15 cellular contexts compared by ENCODE assay signal in genomic region chr12:1546931-1547640, GRCh38. TPM values are rescaled to one million over a fixed set of nuclear protein-coding genes. Genes with fewer than 3 reads are reported as not detected.
A peak's percentile ranks its signal among the peaks of the same experiment; 100 is the strongest.
DNase-seq lines count a peak whose midpoint lies in the region; ATAC-seq and TF ChIP-seq lines count a peak whose summit lies in the region.
"Had no signal": no experiment of that assay in that cellular context is flagged by ENCODE, and none has a peak within 500 bp of the region (broad histone marks: within the 10 kb centered on the region; RNA-seq: fewer than 3 reads in every experiment).

No MANE protein-coding gene starts in this region.

- no peaks in the 10 kb centered on the region for H3K9me3 Mint-ChIP-seq in HFFc6
- H3K9me3 Mint-ChIP-seq in osteocyte (ENCODE audit: unreplicated experiment) = no peaks in the 10 kb centered on the region
- H3K9me3 Mint-ChIP-seq in stimulated activated naive CD8-positive, alpha-beta T cell treated with anti-CD3 and anti-CD28 coated beads, Interleukin-15, amount 100 ng/mL, for 72 hours = peaks cover 0 to 14% of the 10 kb centered on the region in 2 donors
- H3K9me3 Mint-ChIP-seq: CD8-positive, alpha-beta memory T cell had no signal

- H3K9ac ChIP-seq in OCI-LY1 (ENCODE audit: low read length) = peak overlapping the region; percentile 16; the same call in 1 of the 2 replicates
- H3K9ac ChIP-seq: BLaER1 had no signal

- in situ Hi-C loops in ACHN (cut with HindIII; ENCODE audit: low pct_ligation_motif_present, low pct_unique_long_range_greater_than_20kb, low sequenced_read_pairs) = no loop called here

- no peaks in the 10 kb centered on the region for H4K20me1 ChIP-seq in OCI-LY1 (ENCODE audit: insufficient read depth, low read length)
- H4K20me1 ChIP-seq: BLaER1 had no signal

- H3F3A ChIP-seq in OCI-LY1 (ENCODE audit: insufficient read depth, low read length) = no peaks in the 10 kb centered on the region

- H3K79me2 ChIP-seq in OCI-LY1 (ENCODE audit: insufficient read depth, low read length) = no peaks in the 10 kb centered on the region

- H3K4me3 Mint-ChIP-seq in HFFc6 = no peak overlapping the region
- H3K4me3 Mint-ChIP-seq in osteocyte (ENCODE audit: unreplicated experiment) = no peak overlapping the region
- no peak overlapping the region for H3K4me3 Mint-ChIP-seq in stimulated activated naive CD8-positive, alpha-beta T cell treated with anti-CD3 and anti-CD28 coated beads, Interleukin-15, amount 100 ng/mL, for 72 hours
- H3K4me3 Mint-ChIP-seq: CD8-positive, alpha-beta memory T cell had no signal

- H3K4me1 Mint-ChIP-seq in HFFc6 (ENCODE audit: low read depth) (peaks cover 60% of the 10 kb centered on the region), osteocyte (ENCODE audit: unreplicated experiment) (peaks cover 41% of the 10 kb centered on the region)
- H3K4me1 Mint-ChIP-seq in stimulated activated naive CD8-positive, alpha-beta T cell treated with anti-CD3 and anti-CD28 coated beads, Interleukin-15, amount 100 ng/mL, for 72 hours = no peaks in the 10 kb centered on the region
- H3K4me1 Mint-ChIP-seq: CD8-positive, alpha-beta memory T cell had no signal

- no peak for TF ChIP-seq CTCF in HFFc6 (IDR thresholded peaks at IDR 0.05)
- no peak for TF ChIP-seq CTCF in OCI-LY1 (IDR thresholded peaks at IDR 0.05; ENCODE audit: low read length)
- TF ChIP-seq CTCF in osteocyte (IDR thresholded peaks at IDR 0.05) = no peak

- peak overlapping the region; percentile 34 for H3K27ac ChIP-seq in OCI-LY1 (ENCODE audit: low read depth, low read length, poor library complexity, severe bottlenecking)
- H3K27ac ChIP-seq: A549, BLaER1 had no signal

- peaks cover 10% of the 10 kb centered on the region; the same call in 1 of the 2 replicates for H3K9me3 ChIP-seq in OCI-LY1 (ENCODE audit: low read length)
- H3K9me3 ChIP-seq: A549 had no signal

- no peak for ATAC-seq in stimulated activated naive CD8-positive, alpha-beta T cell treated with anti-CD3 and anti-CD28 coated beads, Interleukin-15, amount 100 ng/mL, for 72 hours

- 0 out of 2 replicates have a peak, but pooled peaks cover 6% of the 10 kb centered on the region for H3K27me3 ChIP-seq in OCI-LY1 (ENCODE audit: insufficient read depth, low read length)
- H3K27me3 ChIP-seq: BLaER1 had no signal

- 0 out of 2 replicates have a peak overlapping the region, but pooled peaks have one; percentile 8 for H2AFZ ChIP-seq in OCI-LY1 (ENCODE audit: low read length)

- H3K4me1 ChIP-seq in OCI-LY1 (ENCODE audit: insufficient read depth, low read length, severe bottlenecking) = peaks cover 32% of the 10 kb centered on the region
- H3K4me1 ChIP-seq: A549, Caco-2 had no signal

- H3K4me3 ChIP-seq in OCI-LY1 (ENCODE audit: low read depth, low read length, poor library complexity, severe bottlenecking) = peak overlapping the region; percentile 14
- H3K4me3 ChIP-seq: A549, BLaER1 had no signal

- H3K9me2 ChIP-seq in OCI-LY1 (ENCODE audit: low read depth, low read length) = no peaks in the 10 kb centered on the region

- H3K36me3 Mint-ChIP-seq in HFFc6 (ENCODE audit: low read depth) (peaks cover 58% of the 10 kb centered on the region), osteocyte (ENCODE audit: unreplicated experiment) (peaks cover 10% of the 10 kb centered on the region)

- no peaks in the 10 kb centered on the region; the same call in 1 of the 2 replicates for H3K36me3 ChIP-seq in OCI-LY1 (ENCODE audit: insufficient read depth, low read length)
- H3K36me3 ChIP-seq: BLaER1 had no signal

- H3K4me2 ChIP-seq in OCI-LY1 (ENCODE audit: low read length) = peak overlapping the region; percentile 39
- H3K4me2 ChIP-seq: A549, BLaER1 had no signal

- no peak for DNase-seq in HFFc6
- peak; percentile 43 for DNase-seq in islet precursor cell
- DNase-seq in osteocyte (ENCODE audit: extremely low spot score, unreplicated experiment) = no peak
- DNase-seq in stimulated activated naive CD8-positive, alpha-beta T cell treated with anti-CD3 and anti-CD28 coated beads, Interleukin-15, amount 100 ng/mL, for 72 hours = no peak
- DNase-seq in cerebellum (ENCODE audit: low spot score) = no peak
- no peak for DNase-seq in NCI-H146 (lab: John Stamatoyannopoulos, UW)
- no peak for DNase-seq in ACHN
- DNase-seq: AML-193; Caco-2; CD8-positive, alpha-beta memory T cell; GF-D8; HCEC 1CT had no signal

- H3K27ac Mint-ChIP-seq in HFFc6 = peak overlapping the region; percentile 36; the same call in 1 of the 2 replicates
- H3K27ac Mint-ChIP-seq in osteocyte (ENCODE audit: unreplicated experiment) = peak overlapping the region; percentile 34
- H3K27ac Mint-ChIP-seq in stimulated activated naive CD8-positive, alpha-beta T cell treated with anti-CD3 and anti-CD28 coated beads, Interleukin-15, amount 100 ng/mL, for 72 hours = no peak overlapping the region
- H3K27ac Mint-ChIP-seq: CD8-positive, alpha-beta memory T cell had no signal

- H3K27me3 Mint-ChIP-seq in HFFc6 (ENCODE audit: insufficient read depth) = peaks cover 5% of the 10 kb centered on the region; the same call in 1 of the 2 replicates
- no peaks in the 10 kb centered on the region for H3K27me3 Mint-ChIP-seq in osteocyte (ENCODE audit: unreplicated experiment)
- peaks cover 58% of the 10 kb centered on the region for H3K27me3 Mint-ChIP-seq in stimulated activated naive CD8-positive, alpha-beta T cell treated with anti-CD3 and anti-CD28 coated beads, Interleukin-15, amount 100 ng/mL, for 72 hours

RNA-seq across cellular contexts. Expression of gene FBXL14, which starts 47.3 kb away (rescaled TPM):
- total RNA-seq in HFFc6 (2021; fragmentation: NEBNext Ultra II Directional; extraction: Animal tissue kit (Norgen Biotek cat#: 25700)) = 1 to 10 TPM; 5.2 to 6.5 (median 5.4) TPM
- 9.1 and 9.4 TPM in 2 replicates for total RNA-seq in osteocyte
- total RNA-seq in cerebellum = 17.2 TPM

Comparison
In these comparisons a context has a peak if more than half of its experiments do, and no peak if none do; other contexts are left out.
1. H3K27ac Mint-ChIP-seq: peak in HFFc6 (single experiment) and osteocyte (single experiment); none in stimulated activated naive CD8-positive, alpha-beta T cell treated with anti-CD3 and anti-CD28 coated beads, Interleukin-15, amount 100 ng/mL, for 72 hours (0 of 2).